Comparison of ENCODE assay signal across 20 cellular contexts in the genomic region with DNA sequence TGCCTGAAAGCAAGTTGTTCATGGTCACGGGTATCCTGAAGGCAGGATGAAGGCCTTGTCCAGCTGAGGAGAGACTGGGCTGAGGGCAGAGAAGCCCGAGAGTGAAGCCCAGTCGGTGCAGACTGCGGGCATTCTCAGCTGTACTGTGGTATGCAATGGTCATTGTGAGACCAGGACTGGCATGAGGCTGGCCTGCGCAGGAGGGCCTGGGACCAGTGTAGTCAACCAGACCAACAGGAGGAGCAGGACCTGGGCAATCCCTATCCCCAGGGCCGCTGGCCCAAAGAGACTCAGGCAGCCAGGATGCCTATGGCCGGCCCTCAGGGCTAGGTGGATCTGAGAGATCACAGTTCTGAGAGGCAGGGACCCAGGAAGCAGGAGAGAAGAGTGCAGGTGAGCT.
DNase-seq lines count a peak whose midpoint lies in the region; ATAC-seq and TF ChIP-seq lines count a peak whose summit lies in the region.
"Had no signal": no experiment of that assay in that cellular context is flagged by ENCODE, and none has a peak within 500 bp of the region (broad histone marks: within the 10 kb centered on the region; RNA-seq: fewer than 3 reads in every experiment).

No MANE protein-coding gene starts in this region.

- no peaks in the 10 kb centered on the region for H3K27me3 Mint-ChIP-seq in activated naive CD4-positive, alpha-beta T cell treated with anti-CD3 and anti-CD28 coated beads, Interleukin-2, amount 10 ng/mL, durations not matched to agents 7 days and 5 days
- no peaks in the 10 kb centered on the region for H3K27me3 Mint-ChIP-seq in CD4-positive, CD25-positive, alpha-beta regulatory T cell
- H3K27me3 Mint-ChIP-seq in endodermal cell (ENCODE audit: insufficient read depth): no peaks in the 10 kb centered on the region
- H3K27me3 Mint-ChIP-seq: CD4-positive, alpha-beta memory T cell had no signal

- CTCF ChIA-PET in activated naive CD4-positive, alpha-beta T cell treated with anti-CD3 and anti-CD28 coated beads, Interleukin-2, amount 10 ng/mL, durations not matched to agents 7 days and 5 days (lab: Charles Lee): no interaction called here

- ATAC-seq in CD4-positive, CD25-positive, alpha-beta regulatory T cell (ENCODE audit: low read depth in 2 of 2): no peak
- ATAC-seq in stimulated activated effector memory CD8-positive, alpha-beta T cell treated with anti-CD3 and anti-CD28 coated beads, Interleukin-12 subunit alpha, Interleukin-12 subunit beta, amount 100 ng/mL, for 72 hours: no peak
- ATAC-seq in foreskin keratinocyte: no peak
- ATAC-seq: GM23338, HCT116 had no signal

- WGBS in endodermal cell (ENCODE audit: insufficient coverage in 1 of 2, insufficient read length in 1 of 2), 2 experiments: 94 to 100% methylated on average over 3 to 6 of the region's 7 CpGs

- no peaks in the 10 kb centered on the region for H3K9me3 Mint-ChIP-seq in activated naive CD4-positive, alpha-beta T cell treated with anti-CD3 and anti-CD28 coated beads, Interleukin-2, amount 10 ng/mL, durations not matched to agents 7 days and 5 days
- H3K9me3 Mint-ChIP-seq in CD4-positive, CD25-positive, alpha-beta regulatory T cell: peaks cover 0 to 2% (median 0%) of the 10 kb centered on the region in 7 donors
- peaks cover 37% of the 10 kb centered on the region for H3K9me3 Mint-ChIP-seq in endodermal cell
- H3K9me3 Mint-ChIP-seq in stimulated activated effector memory CD8-positive, alpha-beta T cell treated with anti-CD3 and anti-CD28 coated beads, Interleukin-12 subunit alpha, Interleukin-12 subunit beta, amount 100 ng/mL, for 72 hours: no peaks in the 10 kb centered on the region
- H3K9me3 Mint-ChIP-seq: CD14-positive monocyte; CD4-positive, alpha-beta memory T cell; GM23338 had no signal

- H3K27me3 ChIP-seq in CD4-positive, CD25-positive, alpha-beta regulatory T cell (ENCODE audit: control insufficient read depth, insufficient read depth, low read length): no peaks in the 10 kb centered on the region
- H3K27me3 ChIP-seq in endodermal cell (ENCODE audit: control insufficient read depth, insufficient read depth, low read length, poor library complexity, severe bottlenecking) (no peaks in the 10 kb centered on the region), foreskin keratinocyte (no peaks in the 10 kb centered on the region)
- H3K27me3 ChIP-seq: BE2C had no signal

- TF ChIP-seq CTCF in endodermal cell (conservative IDR thresholded peaks at IDR 0.05) (no peak), foreskin keratinocyte (conservative IDR thresholded peaks at IDR 0.05) (no peak)

- H3K27ac Mint-ChIP-seq in activated naive CD4-positive, alpha-beta T cell treated with anti-CD3 and anti-CD28 coated beads, Interleukin-2, amount 10 ng/mL, durations not matched to agents 7 days and 5 days: peak overlapping the region; percentile 42
- H3K27ac Mint-ChIP-seq in CD4-positive, CD25-positive, alpha-beta regulatory T cell: peak overlapping the region; percentile 56 to 86 (median 57)
- H3K27ac Mint-ChIP-seq in endodermal cell: peak overlapping the region; percentile 10
- H3K27ac Mint-ChIP-seq in stimulated activated effector memory CD8-positive, alpha-beta T cell treated with anti-CD3 and anti-CD28 coated beads, Interleukin-12 subunit alpha, Interleukin-12 subunit beta, amount 100 ng/mL, for 72 hours: peak overlapping the region; percentile 20
- H3K27ac Mint-ChIP-seq: GM23338 had no signal

- no peaks in the 10 kb centered on the region for H3K4me1 ChIP-seq in CD4-positive, CD25-positive, alpha-beta regulatory T cell (ENCODE audit: control insufficient read depth, insufficient read depth, low read length, poor library complexity, severe bottlenecking)
- no peaks in the 10 kb centered on the region for H3K4me1 ChIP-seq in endodermal cell (ENCODE audit: control insufficient read depth, insufficient read depth, low read length)
- peaks cover 9% of the 10 kb centered on the region for H3K4me1 ChIP-seq in foreskin keratinocyte
- H3K4me1 ChIP-seq: BE2C had no signal

- no peak overlapping the region for H3K4me3 Mint-ChIP-seq in activated naive CD4-positive, alpha-beta T cell treated with anti-CD3 and anti-CD28 coated beads, Interleukin-2, amount 10 ng/mL, durations not matched to agents 7 days and 5 days
- H3K4me3 Mint-ChIP-seq in CD4-positive, CD25-positive, alpha-beta regulatory T cell: peak overlapping the region in 1 of 4 donors; percentile 12
- H3K4me3 Mint-ChIP-seq in endodermal cell: no peak overlapping the region
- H3K4me3 Mint-ChIP-seq in stimulated activated effector memory CD8-positive, alpha-beta T cell treated with anti-CD3 and anti-CD28 coated beads, Interleukin-12 subunit alpha, Interleukin-12 subunit beta, amount 100 ng/mL, for 72 hours: no peak overlapping the region
- H3K4me3 Mint-ChIP-seq: CD14-positive monocyte; CD4-positive, alpha-beta memory T cell; GM23338; H9 had no signal

- no peak overlapping the region for H3K9ac ChIP-seq in endodermal cell (ENCODE audit: extremely low read depth, low read length, poor library complexity, severe bottlenecking)
- H3K9ac ChIP-seq: BLaER1 treated with 17β-estradiol and CSF1 and Interleukin-3, amounts not matched to agents 10 nM and 100 nM had no signal

- H3K4me1 Mint-ChIP-seq in activated naive CD4-positive, alpha-beta T cell treated with anti-CD3 and anti-CD28 coated beads, Interleukin-2, amount 10 ng/mL, durations not matched to agents 7 days and 5 days: peaks cover 6% of the 10 kb centered on the region
- H3K4me1 Mint-ChIP-seq in CD4-positive, CD25-positive, alpha-beta regulatory T cell: peaks cover 0 to 25% (median 14%) of the 10 kb centered on the region in 4 donors
- peaks cover 10% of the 10 kb centered on the region for H3K4me1 Mint-ChIP-seq in endodermal cell
- peaks cover 34% of the 10 kb centered on the region for H3K4me1 Mint-ChIP-seq in stimulated activated effector memory CD8-positive, alpha-beta T cell treated with anti-CD3 and anti-CD28 coated beads, Interleukin-12 subunit alpha, Interleukin-12 subunit beta, amount 100 ng/mL, for 72 hours

- no peak overlapping the region for H3K27ac ChIP-seq in CD4-positive, CD25-positive, alpha-beta regulatory T cell (ENCODE audit: insufficient read depth, low read length, poor library complexity, severe bottlenecking)
- H3K27ac ChIP-seq in endodermal cell (ENCODE audit: low read depth, low read length): no peak overlapping the region
- H3K27ac ChIP-seq in foreskin keratinocyte: no peak overlapping the region
- H3K27ac ChIP-seq: 22Rv1; BLaER1 treated with 17β-estradiol and CSF1 and Interleukin-3, amounts not matched to agents 10 nM and 100 nM had no signal

- no peaks in the 10 kb centered on the region for H3K9me3 ChIP-seq in CD4-positive, CD25-positive, alpha-beta regulatory T cell (ENCODE audit: control insufficient read depth in 2 of 2, low read length in 2 of 2)
- no peaks in the 10 kb centered on the region for H3K9me3 ChIP-seq in endodermal cell (ENCODE audit: control insufficient read depth, low read length)
- H3K9me3 ChIP-seq: BE2C; BLaER1 treated with 17β-estradiol and CSF1 and Interleukin-3, amounts not matched to agents 10 nM and 100 nM had no signal

- H3K36me3 ChIP-seq in CD4-positive, CD25-positive, alpha-beta regulatory T cell (ENCODE audit: control insufficient read depth, insufficient read depth, low read length): peaks cover 79% of the 10 kb centered on the region
- peaks cover 20% of the 10 kb centered on the region for H3K36me3 ChIP-seq in endodermal cell (ENCODE audit: control insufficient read depth, insufficient read depth, low read length)
- H3K36me3 ChIP-seq: BE2C had no signal

- H3K4me3 ChIP-seq in CD4-positive, CD25-positive, alpha-beta regulatory T cell (ENCODE audit: low read depth, low read length): no peak overlapping the region
- H3K4me3 ChIP-seq in endodermal cell (ENCODE audit: low read length): no peak overlapping the region
- H3K4me3 ChIP-seq: BLaER1 treated with 17β-estradiol and CSF1 and Interleukin-3, amounts not matched to agents 10 nM and 100 nM; GM23338 had no signal

- DNase-seq in activated naive CD4-positive, alpha-beta T cell treated with anti-CD3 and anti-CD28 coated beads, Interleukin-2, amount 10 ng/mL, durations not matched to agents 7 days and 5 days: no peak
- DNase-seq in activated naive CD4-positive, alpha-beta T cell (lab: John Stamatoyannopoulos, UW): no peak
- no peak for DNase-seq in CD4-positive, CD25-positive, alpha-beta regulatory T cell
- no peak for DNase-seq in endodermal cell
- DNase-seq in stimulated activated effector memory CD8-positive, alpha-beta T cell treated with anti-CD3 and anti-CD28 coated beads, Interleukin-12 subunit alpha, Interleukin-12 subunit beta, amount 100 ng/mL, for 72 hours (ENCODE audit: low spot score in 2 of 2): no peak
- no peak for DNase-seq in foreskin keratinocyte
- DNase-seq in Ammon's horn (ENCODE audit: low spot score): no peak
- DNase-seq: BE2C; Calu3; CD4-positive, alpha-beta memory T cell; COR-L47; DMS53; DMS79 treated with DMSO at 0.1 percent for 48 hours; GF-D8; H9 had no signal

- peaks cover 27% of the 10 kb centered on the region for H3K36me3 Mint-ChIP-seq in activated naive CD4-positive, alpha-beta T cell treated with anti-CD3 and anti-CD28 coated beads, Interleukin-2, amount 10 ng/mL, durations not matched to agents 7 days and 5 days
- H3K36me3 Mint-ChIP-seq in CD4-positive, CD25-positive, alpha-beta regulatory T cell: peaks cover 30% of the 10 kb centered on the region
- H3K36me3 Mint-ChIP-seq in endodermal cell (ENCODE audit: low read depth): peaks cover 12% of the 10 kb centered on the region
- peaks cover 47% of the 10 kb centered on the region for H3K36me3 Mint-ChIP-seq in stimulated activated effector memory CD8-positive, alpha-beta T cell treated with anti-CD3 and anti-CD28 coated beads, Interleukin-12 subunit alpha, Interleukin-12 subunit beta, amount 100 ng/mL, for 72 hours
